Comparison of ENCODE assay signal across 13 cellular contexts in the genomic region with DNA sequence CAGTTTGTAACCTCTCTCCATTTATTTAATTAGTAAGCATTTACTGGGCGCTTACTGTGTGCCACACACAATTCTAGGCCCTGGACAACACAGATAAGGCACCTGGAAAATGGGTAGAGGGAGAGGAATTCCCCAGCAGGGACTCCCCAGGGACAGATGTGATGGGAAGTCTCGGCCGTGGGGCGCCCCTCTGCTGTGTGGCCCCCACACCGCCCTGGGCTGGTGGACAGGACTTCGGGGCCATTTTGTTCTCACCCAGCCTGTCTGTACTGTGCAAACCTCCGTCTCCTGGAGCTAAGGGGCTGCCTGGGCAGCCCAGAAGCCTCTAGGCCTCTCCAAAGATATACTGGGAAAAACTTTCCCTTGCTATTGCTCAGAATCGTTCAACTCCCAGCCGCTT.
"Had no signal": no experiment of that assay in that cellular context is flagged by ENCODE, and none has a peak within 500 bp of the region (broad histone marks: within the 10 kb centered on the region; RNA-seq: fewer than 3 reads in every experiment).

No MANE protein-coding gene starts in this region.

- H3K9me3 Mint-ChIP-seq: immature natural killer cell; stimulated activated naive CD8-positive, alpha-beta T cell treated with anti-CD3 and anti-CD28 coated beads, Interleukin-15, Interleukin-2, amounts not matched to agents 100 ng/mL and 50 ng/mL, for 24 hours had no signal

- H3K27me3 Mint-ChIP-seq: stimulated activated naive CD8-positive, alpha-beta T cell treated with anti-CD3 and anti-CD28 coated beads, Interleukin-15, Interleukin-2, amounts not matched to agents 100 ng/mL and 50 ng/mL, for 24 hours had no signal

- H3K4me1 ChIP-seq: right lobe of liver had no signal

- H3K9me3 ChIP-seq: right lobe of liver had no signal

- H3K27me3 ChIP-seq: right lobe of liver had no signal

- H3K4me3 Mint-ChIP-seq: activated T-helper 17 cell treated with anti-CD3 and anti-CD28 coated beads, Interleukin-2, amount 50 U/mL, for 72 hours; immature natural killer cell; stimulated activated naive CD8-positive, alpha-beta T cell treated with anti-CD3 and anti-CD28 coated beads, Interleukin-15, Interleukin-2, amounts not matched to agents 100 ng/mL and 50 ng/mL, for 24 hours had no signal

- DNase-seq: activated CD4-positive, alpha-beta T cell treated with anti-CD3 and anti-CD28 coated beads, Interleukin-2, amount 50 U/mL, for 48 hours; activated naive CD4-positive, alpha-beta T cell treated with Interleukin-2 at 50 U/mL for 16 hours; anterior cingulate cortex; cortex of kidney; effector memory CD4-positive, alpha-beta T cell; foreskin fibroblast; glutamatergic neuron; immature natural killer cell; mesenchymal stem cell; right lobe of liver; T-helper 9 cell had no signal

- H3K4me3 ChIP-seq: right lobe of liver had no signal

- H3K36me3 ChIP-seq: right lobe of liver had no signal

- H3K27ac Mint-ChIP-seq: activated T-helper 17 cell treated with anti-CD3 and anti-CD28 coated beads, Interleukin-2, amount 50 U/mL, for 72 hours; immature natural killer cell; stimulated activated naive CD8-positive, alpha-beta T cell treated with anti-CD3 and anti-CD28 coated beads, Interleukin-15, Interleukin-2, amounts not matched to agents 100 ng/mL and 50 ng/mL, for 24 hours had no signal

- H3K27ac ChIP-seq: right lobe of liver had no signal
